In the genomic region with DNA sequence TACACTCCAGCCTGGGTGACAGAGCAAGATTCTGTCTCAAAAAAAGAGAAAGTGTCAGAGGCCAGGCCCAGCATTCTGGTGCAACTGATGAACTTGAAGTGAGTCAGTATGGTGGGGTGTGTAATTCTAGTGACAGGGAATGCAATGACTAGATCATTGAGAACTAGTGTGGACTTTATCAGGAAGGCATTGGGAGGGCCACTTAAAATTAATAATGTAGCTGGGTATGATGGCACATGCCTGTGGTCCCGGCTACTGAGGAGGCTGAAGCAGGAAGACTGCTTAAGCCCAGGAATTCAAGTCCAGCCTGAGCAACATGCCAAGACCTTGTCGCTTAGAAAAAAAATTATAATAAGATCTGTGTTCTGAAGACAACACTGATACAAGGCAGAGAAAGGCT, we compare ENCODE assay signal across 2 cellular contexts.
TF ChIP-seq lines count a peak whose summit lies in the region.

No MANE protein-coding gene starts in this region.

TF ChIP-seq in SK-N-SH treated with all-trans-retinoic acid at 6 μM for 48 hours, 23 proteins besides CTCF, POLR2A, EP300 and RAD21:
- TF ChIP-seq, protein P1, sequence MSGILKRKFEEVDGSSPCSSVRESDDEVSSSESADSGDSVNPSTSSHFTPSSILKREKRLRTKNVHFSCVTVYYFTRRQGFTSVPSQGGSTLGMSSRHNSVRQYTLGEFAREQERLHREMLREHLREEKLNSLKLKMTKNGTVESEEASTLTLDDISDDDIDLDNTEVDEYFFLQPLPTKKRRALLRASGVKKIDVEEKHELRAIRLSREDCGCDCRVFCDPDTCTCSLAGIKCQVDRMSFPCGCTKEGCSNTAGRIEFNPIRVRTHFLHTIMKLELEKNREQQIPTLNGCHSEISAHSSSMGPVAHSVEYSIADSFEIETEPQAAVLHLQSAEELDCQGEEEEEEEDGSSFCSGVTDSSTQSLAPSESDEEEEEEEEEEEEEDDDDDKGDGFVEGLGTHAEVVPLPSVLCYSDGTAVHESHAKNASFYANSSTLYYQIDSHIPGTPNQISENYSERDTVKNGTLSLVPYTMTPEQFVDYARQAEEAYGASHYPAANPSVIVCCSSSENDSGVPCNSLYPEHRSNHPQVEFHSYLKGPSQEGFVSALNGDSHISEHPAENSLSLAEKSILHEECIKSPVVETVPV (CRISPR knock-in tag; IDR thresholded peaks at IDR 0.05) = no peak
- no peak for TF ChIP-seq OSR1 (CRISPR knock-in tag; IDR thresholded peaks at IDR 0.05)
- no peak for TF ChIP-seq ZFP30 (CRISPR knock-in tag; IDR thresholded peaks at IDR 0.05)
- TF ChIP-seq ZNF565 (CRISPR knock-in tag; conservative IDR thresholded peaks at IDR 0.05; ENCODE audit: low read depth) = no peak
- TF ChIP-seq TOX (CRISPR knock-in tag; IDR thresholded peaks at IDR 0.05; ENCODE audit: borderline replicate concordance) = no peak
- TF ChIP-seq GLIS3 (CRISPR knock-in tag; IDR thresholded peaks at IDR 0.05) = no peak
- no peak for TF ChIP-seq RARB (CRISPR knock-in tag; IDR thresholded peaks at IDR 0.05)
- TF ChIP-seq ZNF8 (CRISPR knock-in tag; IDR thresholded peaks at IDR 0.05) = no peak
- TF ChIP-seq SNAI2 (CRISPR knock-in tag; IDR thresholded peaks at IDR 0.05) = no peak
- TF ChIP-seq ZNF70 (CRISPR knock-in tag; IDR thresholded peaks at IDR 0.05) = no peak
- no peak for TF ChIP-seq TSHZ2 (CRISPR knock-in tag; IDR thresholded peaks at IDR 0.05)
- TF ChIP-seq PATZ1 (CRISPR knock-in tag; IDR thresholded peaks at IDR 0.05; ENCODE audit: borderline replicate concordance) = no peak
- no peak for TF ChIP-seq ZFP3 (CRISPR knock-in tag; IDR thresholded peaks at IDR 0.05)
- TF ChIP-seq ISL1 (CRISPR knock-in tag; IDR thresholded peaks at IDR 0.05) = no peak
- TF ChIP-seq, protein P2, sequence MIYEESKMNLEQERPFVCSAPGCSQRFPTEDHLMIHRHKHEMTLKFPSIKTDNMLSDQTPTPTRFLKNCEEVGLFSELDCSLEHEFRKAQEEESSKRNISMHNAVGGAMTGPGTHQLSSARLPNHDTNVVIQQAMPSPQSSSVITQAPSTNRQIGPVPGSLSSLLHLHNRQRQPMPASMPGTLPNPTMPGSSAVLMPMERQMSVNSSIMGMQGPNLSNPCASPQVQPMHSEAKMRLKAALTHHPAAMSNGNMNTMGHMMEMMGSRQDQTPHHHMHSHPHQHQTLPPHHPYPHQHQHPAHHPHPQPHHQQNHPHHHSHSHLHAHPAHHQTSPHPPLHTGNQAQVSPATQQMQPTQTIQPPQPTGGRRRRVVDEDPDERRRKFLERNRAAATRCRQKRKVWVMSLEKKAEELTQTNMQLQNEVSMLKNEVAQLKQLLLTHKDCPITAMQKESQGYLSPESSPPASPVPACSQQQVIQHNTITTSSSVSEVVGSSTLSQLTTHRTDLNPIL (CRISPR knock-in tag; IDR thresholded peaks at IDR 0.05; ENCODE audit: low read depth) = no peak
- no peak for TF ChIP-seq TCF4 (CRISPR knock-in tag; IDR thresholded peaks at IDR 0.05; ENCODE audit: borderline replicate concordance)
- no peak for TF ChIP-seq POU6F1 (CRISPR knock-in tag; IDR thresholded peaks at IDR 0.05; ENCODE audit: borderline replicate concordance, low read depth)
- TF ChIP-seq BACH2 (CRISPR knock-in tag; IDR thresholded peaks at IDR 0.05; ENCODE audit: borderline replicate concordance) = no peak

TF ChIP-seq in SK-N-SH, 30 proteins besides CTCF, POLR2A, EP300 and RAD21 (continued from another document):
- TF ChIP-seq SIN3A (IDR thresholded peaks at IDR 0.05; ENCODE audit: borderline replicate concordance, low read depth, low read length) (no peak), FOXM1 (IDR thresholded peaks at IDR 0.05; ENCODE audit: low read depth) (no peak), YY1 (IDR thresholded peaks at IDR 0.05; ENCODE audit: low read depth) (no peak), CHD2 (IDR thresholded peaks at IDR 0.05; ENCODE audit: low read length, partially characterized antibody) (no peak)
- TF ChIP-seq, protein P3, sequence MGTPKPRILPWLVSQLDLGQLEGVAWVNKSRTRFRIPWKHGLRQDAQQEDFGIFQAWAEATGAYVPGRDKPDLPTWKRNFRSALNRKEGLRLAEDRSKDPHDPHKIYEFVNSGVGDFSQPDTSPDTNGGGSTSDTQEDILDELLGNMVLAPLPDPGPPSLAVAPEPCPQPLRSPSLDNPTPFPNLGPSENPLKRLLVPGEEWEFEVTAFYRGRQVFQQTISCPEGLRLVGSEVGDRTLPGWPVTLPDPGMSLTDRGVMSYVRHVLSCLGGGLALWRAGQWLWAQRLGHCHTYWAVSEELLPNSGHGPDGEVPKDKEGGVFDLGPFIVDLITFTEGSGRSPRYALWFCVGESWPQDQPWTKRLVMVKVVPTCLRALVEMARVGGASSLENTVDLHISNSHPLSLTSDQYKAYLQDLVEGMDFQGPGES (IDR thresholded peaks at IDR 0.05; ENCODE audit: low read depth, low read length) = no peak
- TF ChIP-seq, protein P4, sequence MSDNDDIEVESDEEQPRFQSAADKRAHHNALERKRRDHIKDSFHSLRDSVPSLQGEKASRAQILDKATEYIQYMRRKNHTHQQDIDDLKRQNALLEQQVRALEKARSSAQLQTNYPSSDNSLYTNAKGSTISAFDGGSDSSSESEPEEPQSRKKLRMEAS (IDR thresholded peaks at IDR 0.05; ENCODE audit: low read depth) = no peak
